In genomic region chr1:234320549-234320948, GRCh38 we compare ENCODE assay signal across 19 cellular contexts. TPM values are rescaled to one million over a fixed set of nuclear protein-coding genes. Genes with fewer than 3 reads are reported as not detected.
DNase-seq lines count a peak whose midpoint lies in the region; ATAC-seq and TF ChIP-seq lines count a peak whose summit lies in the region.
"Had no signal": no experiment of that assay in that cellular context is flagged by ENCODE, and none has a peak within 500 bp of the region (broad histone marks: within the 10 kb centered on the region; RNA-seq: fewer than 3 reads in every experiment).

No MANE protein-coding gene starts in this region.

- no peak for TF ChIP-seq CTCF in RWPE1 (conservative IDR thresholded peaks at IDR 0.05; ENCODE audit: low read depth)
- TF ChIP-seq CTCF in prostate gland (IDR thresholded peaks at IDR 0.05), result no peak

- CTCF ChIA-PET in RWPE1 (lab: Yijun Ruan, JAX), result interaction anchor here (1.3 kb wide), 1 partner anchor 10 kb away, joined by 10 read pairs; no protein-coding TSS in a partner anchor

- no peaks in the 10 kb centered on the region for H3K4me1 ChIP-seq in prostate gland (replicated peaks)

- TF ChIP-seq POLR2A in prostate gland (IDR thresholded peaks at IDR 0.05), result no peak

- H3K4me3 ChIP-seq in prostate gland, result no peak overlapping the region
- H3K4me3 ChIP-seq: GM12878, SJCRH30 had no signal

- POLR2A ChIA-PET in RWPE1 (lab: Yijun Ruan, JAX; ENCODE audit: low non-redundant PET), result no interaction called here

- no peaks in the 10 kb centered on the region for H3K36me3 ChIP-seq in prostate gland
- H3K36me3 ChIP-seq: SJCRH30 had no signal

- H3K27ac ChIP-seq in RWPE1 (peak overlapping the region; percentile 75), prostate gland (no peak overlapping the region)
- H3K27ac ChIP-seq: KMS-11, SJCRH30 had no signal

- DNase-seq in NCI-H526 (lab: John Stamatoyannopoulos, UW) (peak; percentile 25 to 68), RWPE1 (ENCODE audit: low spot score) (peak; percentile 29), left lobe of liver (ENCODE audit: low spot score) (no peak), prostate gland (ENCODE audit: low spot score) (peak; percentile 26), NCI-H748 (lab: John Stamatoyannopoulos, UW; ENCODE audit: unreplicated experiment) (no peak)
- DNase-seq: CD4-positive, CD25-positive, alpha-beta regulatory T cell; COR-L47; DMS79; IMR-90; NCI-H1105; NCI-H2029 treated with DMSO at 0.1 percent for 48 hours; NCI-H446; NCI-H748 treated with DMSO at 0.1 percent for 48 hours; SJCRH30 had no signal

- no peaks in the 10 kb centered on the region for H3K9me3 ChIP-seq in prostate gland
- H3K9me3 ChIP-seq: SJCRH30 had no signal

- H3K27me3 ChIP-seq in prostate gland (replicated peaks; ENCODE audit: insufficient read depth), result no peaks in the 10 kb centered on the region
- H3K27me3 ChIP-seq: SJCRH30 had no signal

- intact Hi-C loops in prostate gland (cut with DNase I), result no loop called here

- WGBS in prostate gland, result 41% methylated on average over 8 of the region's 8 CpGs

- peak; percentile 84 for ATAC-seq in left lobe of liver
- no peak for ATAC-seq in HG02970 (IDR thresholded peaks at IDR 0.05; ENCODE audit: low FRiP score, unreplicated experiment)
- ATAC-seq in HG03139 (IDR thresholded peaks at IDR 0.05; ENCODE audit: unreplicated experiment), result no peak
- ATAC-seq: GM12878, Panc1 had no signal

RNA-seq across cellular contexts. Expression of gene COA6, which starts 52.7 kb away (rescaled TPM):
- total RNA-seq in left lobe of liver (11.5 TPM), prostate gland (10 to 100 TPM; 16.0 to 31.3 TPM)

Comparison
In these comparisons a context has a peak if more than half of its experiments do, and no peak if none do; other contexts are left out.
1. DNase-seq: peak in NCI-H526 (2 of 2), RWPE1 (single experiment) and prostate gland (single experiment); none in left lobe of liver (single experiment) and NCI-H748 (single experiment).